Comparison of ENCODE assay signal across 15 cellular contexts in the genomic region with DNA sequence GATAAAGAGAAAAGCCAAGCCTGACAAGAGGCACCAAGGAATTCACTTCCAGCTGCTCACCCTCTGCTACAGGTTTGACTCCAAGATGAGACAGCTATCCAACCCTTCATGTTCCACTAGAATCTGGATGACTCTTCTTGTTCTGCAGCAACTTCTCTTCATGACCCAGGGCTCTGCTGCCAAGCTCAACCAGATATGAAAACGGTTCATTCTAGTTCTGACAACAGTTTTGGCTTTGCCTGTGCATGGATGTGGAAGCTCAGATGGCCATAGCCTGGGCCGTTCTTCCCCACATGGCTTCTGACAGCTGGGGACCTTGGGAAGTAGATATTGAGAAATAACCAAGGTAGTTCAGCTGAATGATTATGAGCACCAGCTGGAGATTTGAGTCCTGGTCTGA. TPM values are rescaled to one million over a fixed set of nuclear protein-coding genes. Genes with fewer than 3 reads are reported as not detected.
DNase-seq lines count a peak whose midpoint lies in the region; ATAC-seq, FAIRE-seq and TF ChIP-seq lines count a peak whose summit lies in the region.
"Had no signal": no experiment of that assay in that cellular context is flagged by ENCODE, and none has a peak within 500 bp of the region (broad histone marks: within the 10 kb centered on the region; RNA-seq: fewer than 3 reads in every experiment).

No MANE protein-coding gene starts in this region.

- H3K4me2 ChIP-seq in K562 (ENCODE audit: insufficient read depth, low read length) = no peak overlapping the region; the same call in 1 of the 2 replicates
- H3K4me2 ChIP-seq: neural progenitor cell had no signal

- H3K9ac ChIP-seq in K562 (ENCODE audit: insufficient read depth in 1 of 2, low read depth in 2 of 2, low read length in 2 of 2) = peak overlapping the region; percentile 8 to 23; a peak in 1 of 4 replicates
- H3K9ac ChIP-seq: neural progenitor cell had no signal

- BruUV-seq in K562 (replicated peaks; lab: Mats Ljungman, UMichigan) = no TSS peak

- H3K4me1 Mint-ChIP-seq in activated CD4-positive, alpha-beta T cell treated with anti-CD3 and anti-CD28 coated beads for 36 hours = peaks cover 41% of the 10 kb centered on the region
- peaks cover 29% of the 10 kb centered on the region for H3K4me1 Mint-ChIP-seq in endothelial cell (ENCODE audit: unreplicated experiment)

- no peaks in the 10 kb centered on the region for H3K9me3 Mint-ChIP-seq in activated CD4-positive, alpha-beta T cell treated with anti-CD3 and anti-CD28 coated beads for 36 hours (ENCODE audit: low read depth)
- H3K9me3 Mint-ChIP-seq in endothelial cell (ENCODE audit: unreplicated experiment) = no peaks in the 10 kb centered on the region
- H3K9me3 Mint-ChIP-seq: neural progenitor cell had no signal

- no peak for DNase-seq in activated CD4-positive, alpha-beta T cell treated with anti-CD3 and anti-CD28 coated beads for 36 hours
- DNase-seq in activated CD4-positive, alpha-beta T cell treated with anti-CD3 and anti-CD28 coated beads, Interleukin-2, amount 50 U/mL, for 4 hours = no peak
- DNase-seq in K562 (ENCODE audit: extremely low read depth in 1 of 4, low spot score in 3 of 4) (no peak), right cardiac atrium (peak in 2 of 3 donors; percentile 65 to 69), suprapubic skin (ENCODE audit: low spot score in 2 of 2) (no peak), cortex of kidney (lab: John Stamatoyannopoulos, UW) (no peak), endothelial cell (ENCODE audit: low spot score) (no peak), cerebellar cortex (ENCODE audit: low spot score) (no peak)
- DNase-seq: 8988T, DMS 273 treated with DMSO at 0.1 percent for 48 hours, NCI-H1694 had no signal

- in situ Hi-C loops in K562 (cut with MboI) = no loop called here

- H3K79me2 ChIP-seq in K562 (ENCODE audit: control insufficient read depth, insufficient read depth, low read length) = peaks cover 25% of the 10 kb centered on the region

- TF ChIP-seq CTCF in K562 (IDR thresholded peaks at IDR 0.05 in 2 of 3, conservative IDR thresholded peaks at IDR 0.05 in 1 of 3; ENCODE audit: insufficient read depth in 2 of 3, low read depth in 1 of 3, low read length in 3 of 3) (no peak), suprapubic skin (IDR thresholded peaks at IDR 0.05) (no peak), endothelial cell (IDR thresholded peaks at IDR 0.05; ENCODE audit: unreplicated experiment) (no peak)

- peaks cover 85% of the 10 kb centered on the region for H3K36me3 ChIP-seq in K562 (ENCODE audit: control insufficient read depth, insufficient read depth, low read length)
- H3K36me3 ChIP-seq in suprapubic skin = peaks cover 56% of the 10 kb centered on the region
- H3K36me3 ChIP-seq: neural progenitor cell had no signal

- H3K4me3 Mint-ChIP-seq in activated CD4-positive, alpha-beta T cell treated with anti-CD3 and anti-CD28 coated beads for 36 hours = no peak overlapping the region
- no peak overlapping the region for H3K4me3 Mint-ChIP-seq in endothelial cell (ENCODE audit: unreplicated experiment)
- H3K4me3 Mint-ChIP-seq: neural progenitor cell had no signal

- H3K27ac ChIP-seq in K562 (ENCODE audit: extremely low read depth, low read depth, low read length) (peak overlapping the region; percentile 97; the same call in 2 of the 3 replicates), right cardiac atrium (ENCODE audit: low read length) (peak overlapping the region; percentile 9), suprapubic skin (peak overlapping the region; percentile 67)
- H3K27ac ChIP-seq: neural progenitor cell had no signal

- TF ChIP-seq POLR2A in K562 (conservative IDR thresholded peaks at IDR 0.05) = no peak
- TF ChIP-seq POLR2A in suprapubic skin (IDR thresholded peaks at IDR 0.05) = no peak

- peaks cover 42% of the 10 kb centered on the region for H3K36me3 Mint-ChIP-seq in activated CD4-positive, alpha-beta T cell treated with anti-CD3 and anti-CD28 coated beads for 36 hours (ENCODE audit: low read depth)
- H3K36me3 Mint-ChIP-seq in endothelial cell (ENCODE audit: low read depth, unreplicated experiment) = peaks cover 62% of the 10 kb centered on the region

- no peaks in the 10 kb centered on the region for H3K27me3 Mint-ChIP-seq in activated CD4-positive, alpha-beta T cell treated with anti-CD3 and anti-CD28 coated beads for 36 hours
- H3K27me3 Mint-ChIP-seq in endothelial cell (ENCODE audit: unreplicated experiment) = no peaks in the 10 kb centered on the region

- no peaks in the 10 kb centered on the region for H3K27me3 ChIP-seq in K562 (ENCODE audit: control insufficient read depth in 2 of 2, insufficient read depth in 2 of 2, low read length in 2 of 2)
- H3K27me3 ChIP-seq in right cardiac atrium (ENCODE audit: control insufficient read depth, insufficient read depth) = no peaks in the 10 kb centered on the region
- H3K27me3 ChIP-seq in suprapubic skin = no peaks in the 10 kb centered on the region
- H3K27me3 ChIP-seq: neural progenitor cell had no signal

- no peak for ATAC-seq in activated CD4-positive, alpha-beta T cell treated with anti-CD3 and anti-CD28 coated beads for 36 hours
- ATAC-seq in K562 (no peak), right cardiac atrium (peak; percentile 17 to 20)

- peak overlapping the region; percentile 99 for H3K27ac Mint-ChIP-seq in activated CD4-positive, alpha-beta T cell treated with anti-CD3 and anti-CD28 coated beads for 36 hours
- no peak overlapping the region for H3K27ac Mint-ChIP-seq in endothelial cell (ENCODE audit: unreplicated experiment)
- H3K27ac Mint-ChIP-seq: neural progenitor cell had no signal

- POLR2A ChIA-PET in activated CD4-positive, alpha-beta T cell treated with anti-CD3 and anti-CD28 coated beads for 36 hours (lab: Charles Lee) = interaction anchor here (0.6 to 3.4 kb wide), 3 partner anchors 8 to 13 kb away, joined by 4 to 29 read pairs (median 8); a partner anchor contains a TSS
- POLR2A ChIA-PET in K562 (lab: Yijun Ruan, JAX) = interaction anchor here (0.7 to 13.7 kb wide), 7 partner anchors 9 to 111 kb away, joined by 3 to 156 read pairs (median 5); a partner anchor contains a TSS

- WGBS in K562 (ENCODE audit: insufficient coverage, low coverage, missing lambda C conversion rate) = 40% methylated on average over 2 of the region's 2 CpGs
- 41% methylated on average over 2 of the region's 2 CpGs for WGBS in right cardiac atrium
- 40% methylated on average over 1 of the region's 2 CpGs for WGBS in suprapubic skin

- FAIRE-seq in K562 (lab: Jason Lieb, UNC) = peak; percentile 68
- FAIRE-seq: GM19239, keratinocyte had no signal

- peaks cover 3% of the 10 kb centered on the region for H3K9me1 ChIP-seq in K562 (ENCODE audit: control insufficient read depth, insufficient read depth, low read length)

- no peak for TF ChIP-seq EP300 in K562 (IDR thresholded peaks at IDR 0.05; ENCODE audit: low read length)
- no peak for TF ChIP-seq EP300 in suprapubic skin (IDR thresholded peaks at IDR 0.05)

- H2AFZ ChIP-seq in K562 (ENCODE audit: low read depth, low read length) = no peak overlapping the region
- H2AFZ ChIP-seq: neural progenitor cell had no signal

- H4K20me1 ChIP-seq in K562 (replicated peaks; ENCODE audit: control insufficient read depth, insufficient read depth, low read length) = peaks cover 7% of the 10 kb centered on the region; the same call in 1 of the 2 replicates

- intact Hi-C loops in activated CD4-positive, alpha-beta T cell treated with anti-CD3 and anti-CD28 coated beads for 36 hours (cut with DNase I, micrococcal nuclease) = no loop called here
- intact Hi-C loops in K562 (cut with micrococcal nuclease) = no loop called here
- intact Hi-C loops in right cardiac atrium (cut with DNase I) = no loop called here

- H3K4me1 ChIP-seq in K562 (replicated peaks in 1 of 2; ENCODE audit: control insufficient read depth in 2 of 2, insufficient read depth in 2 of 2, low read length in 2 of 2) = peaks cover 12 to 45% of the 10 kb centered on the region in 2 experiments; a peak in 4 of 5 replicates
- peaks cover 33% of the 10 kb centered on the region for H3K4me1 ChIP-seq in right cardiac atrium (ENCODE audit: control insufficient read depth, insufficient read depth, low read length)
- peaks cover 50% of the 10 kb centered on the region for H3K4me1 ChIP-seq in suprapubic skin

- H3K4me3 ChIP-seq in K562 (no peak overlapping the region), right cardiac atrium (ENCODE audit: low read length) (no peak overlapping the region), suprapubic skin (no peak overlapping the region)
- H3K4me3 ChIP-seq: neural progenitor cell had no signal

- H3K9me3 ChIP-seq in K562 (replicated peaks; ENCODE audit: control insufficient read depth, insufficient read depth, low read depth, low read length) = no peaks in the 10 kb centered on the region
- H3K9me3 ChIP-seq in right cardiac atrium (ENCODE audit: control insufficient read depth, low read length) = no peaks in the 10 kb centered on the region
- no peaks in the 10 kb centered on the region for H3K9me3 ChIP-seq in suprapubic skin

- CTCF ChIA-PET in activated CD4-positive, alpha-beta T cell treated with anti-CD3 and anti-CD28 coated beads for 36 hours (lab: Charles Lee) = interaction anchor here (0.6 to 7.1 kb wide), 9 partner anchors 11 to 182 kb away, joined by 3 to 76 read pairs (median 4); a partner anchor contains a TSS
- CTCF ChIA-PET in K562 (lab: Yijun Ruan, JAX; ENCODE audit: low intra/inter-chr PET ratio) = no interaction called here

- no peak for TF ChIP-seq RAD21 in K562 (CRISPR knock-in tag; conservative IDR thresholded peaks at IDR 0.05 in 1 of 2, IDR thresholded peaks at IDR 0.05 in 1 of 2)

RNA-seq across cellular contexts. Expression of a gene that starts 13.7 kb away (rescaled TPM):
- total RNA-seq in activated CD4-positive, alpha-beta T cell treated with anti-CD3 and anti-CD28 coated beads for 36 hours = 10 to 100 TPM; 53.0 to 54.5 TPM
- total RNA-seq in K562 (2011; cell fraction: chromatin; rRNA removed; ENCODE audit: low replicate concordance) = 172 and 273 TPM in 2 replicates
- total RNA-seq in K562 (2011; cell fraction: nucleolus; rRNA removed) = 144 and 147 TPM in 2 replicates
- 134 and 144 TPM in 2 replicates for total RNA-seq in K562 (2011; cell fraction: nucleoplasm; rRNA removed)
- total RNA-seq in K562 (2014; rRNA removed) = 45.1 and 62.4 TPM in 2 replicates
- 20.5 and 27.9 TPM in 2 replicates for total RNA-seq in K562 (2014; rRNA removed; fragmentation: Illumina TruSeq; extraction: Trizol)
- 30.1 and 32.8 TPM in 2 replicates for total RNA-seq in K562 (2015; rRNA removed; fragmentation: Illumina TruSeq; extraction: Trizol)
- total RNA-seq in K562 (2021) = 51.8 and 54.3 TPM in 2 replicates
- 65.4 and 78.3 TPM in 2 replicates for polyA plus RNA-seq in K562 (2011; rRNA removed)
- polyA plus RNA-seq in K562 (2011; cell fraction: cytosol; rRNA removed) = 75.5 and 76.8 TPM in 2 replicates
- 206 and 207 TPM in 2 replicates for polyA plus RNA-seq in K562 (2011; cell fraction: nucleus; rRNA removed)
- 38.3 and 59.7 TPM in 2 replicates for polyA plus RNA-seq in K562 (2012)
- 55.8 and 58.0 TPM in 2 replicates for polyA plus RNA-seq in K562 (2014; fragmentation: Illumina TruSeq; extraction: Trizol)
- 1 to 10 TPM; 3.1 to 8.9 TPM for polyA plus RNA-seq in K562 (2014; fragmentation: Nextera tagmentation; extraction: Ambion mirVana)
- polyA plus RNA-seq in K562 (2014; rRNA removed) = 45.9 and 67.2 TPM in 2 replicates
- polyA minus RNA-seq in K562 (2011; rRNA and poly(A)+ RNA removed) = 89.6 and 112 TPM in 2 replicates
- polyA minus RNA-seq in K562 (2011; cell fraction: cytosol; rRNA and poly(A)+ RNA removed) = 33.2 and 48.9 TPM in 2 replicates
- 41.1 and 46.8 TPM in 2 replicates for polyA minus RNA-seq in K562 (2011; cell fraction: nucleus; rRNA and poly(A)+ RNA removed)
- total RNA-seq in right cardiac atrium = 10 to 100 TPM; 45.5 to 62.0 (median 52.0) TPM
- polyA plus RNA-seq in right cardiac atrium = 31.0 TPM
- total RNA-seq in suprapubic skin = 100 to 1,000 TPM in 1 of 4 donors, 10 to 100 TPM in 3; 50.0 to 102 (median 60.3) TPM
- total RNA-seq in endothelial cell (ENCODE audit: unreplicated experiment) = 50.3 TPM

RNA-seq across cellular contexts. Expression of a gene that starts 31.4 kb away (rescaled TPM):
- 10 to 100 TPM; 27.2 to 30.1 TPM for total RNA-seq in activated CD4-positive, alpha-beta T cell treated with anti-CD3 and anti-CD28 coated beads for 36 hours
- 31.3 and 87.1 TPM in 2 replicates for total RNA-seq in K562 (2011; cell fraction: chromatin; rRNA removed; ENCODE audit: low replicate concordance)
- 63.7 and 79.5 TPM in 2 replicates for total RNA-seq in K562 (2011; cell fraction: nucleolus; rRNA removed)
- total RNA-seq in K562 (2011; cell fraction: nucleoplasm; rRNA removed) = 34.4 and 45.7 TPM in 2 replicates
- total RNA-seq in K562 (2014; rRNA removed) = 12.3 and 15.6 TPM in 2 replicates
- 5.1 and 6.9 TPM in 2 replicates for total RNA-seq in K562 (2014; rRNA removed; fragmentation: Illumina TruSeq; extraction: Trizol)
- 10.6 and 10.7 TPM in 2 replicates for total RNA-seq in K562 (2015; rRNA removed; fragmentation: Illumina TruSeq; extraction: Trizol)
- total RNA-seq in K562 (2021) = 22.7 and 26.4 TPM in 2 replicates
- polyA plus RNA-seq in K562 (2011; rRNA removed) = 9.0 and 16.9 TPM in 2 replicates
- polyA plus RNA-seq in K562 (2011; cell fraction: cytosol; rRNA removed) = 18.6 and 24.5 TPM in 2 replicates
- polyA plus RNA-seq in K562 (2011; cell fraction: nucleus; rRNA removed) = 32.1 and 47.9 TPM in 2 replicates
- polyA plus RNA-seq in K562 (2012) = 14.2 and 25.5 TPM in 2 replicates
- polyA plus RNA-seq in K562 (2014; fragmentation: Illumina TruSeq; extraction: Trizol) = 11.5 and 14.4 TPM in 2 replicates
- polyA plus RNA-seq in K562 (2014; fragmentation: Nextera tagmentation; extraction: Ambion mirVana) = under 1 TPM; 0.13 to 0.21 TPM
- 12.8 and 13.2 TPM in 2 replicates for polyA plus RNA-seq in K562 (2014; rRNA removed)
- polyA minus RNA-seq in K562 (2011; rRNA and poly(A)+ RNA removed) = 15.5 and 16.2 TPM in 2 replicates
- polyA minus RNA-seq in K562 (2011; cell fraction: cytosol; rRNA and poly(A)+ RNA removed) = 19.1 and 23.9 TPM in 2 replicates
- polyA minus RNA-seq in K562 (2011; cell fraction: nucleus; rRNA and poly(A)+ RNA removed) = 33.4 and 47.0 TPM in 2 replicates
- total RNA-seq in right cardiac atrium = 10 to 100 TPM; 12.4 to 15.0 (median 13.2) TPM
- 8.6 TPM for polyA plus RNA-seq in right cardiac atrium
- 10 to 100 TPM; 23.6 to 36.8 (median 29.7) TPM for total RNA-seq in suprapubic skin
- 29.9 TPM for total RNA-seq in endothelial cell (ENCODE audit: unreplicated experiment)

RNA-seq across cellular contexts. Expression of a gene that starts 33.6 kb away (rescaled TPM):
- total RNA-seq in activated CD4-positive, alpha-beta T cell treated with anti-CD3 and anti-CD28 coated beads for 36 hours = 10 to 100 TPM; 47.6 to 50.4 TPM
- 32.5 and 45.8 TPM in 2 replicates for total RNA-seq in K562 (2011; cell fraction: chromatin; rRNA removed; ENCODE audit: low replicate concordance)
- total RNA-seq in K562 (2011; cell fraction: nucleolus; rRNA removed) = 29.5 and 32.4 TPM in 2 replicates
- 32.8 and 34.1 TPM in 2 replicates for total RNA-seq in K562 (2011; cell fraction: nucleoplasm; rRNA removed)
- 25.7 and 30.5 TPM in 2 replicates for total RNA-seq in K562 (2014; rRNA removed)
- 32.2 and 34.6 TPM in 2 replicates for total RNA-seq in K562 (2014; rRNA removed; fragmentation: Illumina TruSeq; extraction: Trizol)
- 29.4 and 30.4 TPM in 2 replicates for total RNA-seq in K562 (2015; rRNA removed; fragmentation: Illumina TruSeq; extraction: Trizol)
- 32.7 and 36.1 TPM in 2 replicates for total RNA-seq in K562 (2021)
- polyA plus RNA-seq in K562 (2011; rRNA removed) = 38.5 and 40.3 TPM in 2 replicates
- 16.5 and 17.9 TPM in 2 replicates for polyA plus RNA-seq in K562 (2011; cell fraction: cytosol; rRNA removed)
- 77.0 and 80.0 TPM in 2 replicates for polyA plus RNA-seq in K562 (2011; cell fraction: nucleus; rRNA removed)
- 20.9 and 31.9 TPM in 2 replicates for polyA plus RNA-seq in K562 (2012)
- polyA plus RNA-seq in K562 (2014; fragmentation: Illumina TruSeq; extraction: Trizol) = 36.2 and 48.2 TPM in 2 replicates
- 1 to 10 TPM; 3.8 to 4.9 TPM for polyA plus RNA-seq in K562 (2014; fragmentation: Nextera tagmentation; extraction: Ambion mirVana)
- polyA plus RNA-seq in K562 (2014; rRNA removed) = 27.9 and 32.3 TPM in 2 replicates
- 23.8 and 26.6 TPM in 2 replicates for polyA minus RNA-seq in K562 (2011; rRNA and poly(A)+ RNA removed)
- 13.5 and 15.0 TPM in 2 replicates for polyA minus RNA-seq in K562 (2011; cell fraction: cytosol; rRNA and poly(A)+ RNA removed)
- 17.4 and 27.3 TPM in 2 replicates for polyA minus RNA-seq in K562 (2011; cell fraction: nucleus; rRNA and poly(A)+ RNA removed)
- 10 to 100 TPM; 20.3 to 23.1 (median 21.6) TPM for total RNA-seq in right cardiac atrium
- polyA plus RNA-seq in right cardiac atrium = 13.7 TPM
- total RNA-seq in suprapubic skin = 10 to 100 TPM; 18.0 to 22.1 (median 18.5) TPM
- 51.6 TPM for total RNA-seq in endothelial cell (ENCODE audit: unreplicated experiment)

RNA-seq across cellular contexts. Expression of a gene that starts 59.0 kb away (rescaled TPM):
- total RNA-seq in activated CD4-positive, alpha-beta T cell treated with anti-CD3 and anti-CD28 coated beads for 36 hours = 100 to 1,000 TPM; 187 to 243 TPM
- total RNA-seq in K562 (2011; cell fraction: chromatin; rRNA removed; ENCODE audit: low replicate concordance) = 204 and 285 TPM in 2 replicates
- total RNA-seq in K562 (2011; cell fraction: nucleolus; rRNA removed) = 154 and 177 TPM in 2 replicates
- 184 and 195 TPM in 2 replicates for total RNA-seq in K562 (2011; cell fraction: nucleoplasm; rRNA removed)
- 298 and 306 TPM in 2 replicates for total RNA-seq in K562 (2014; rRNA removed)
- total RNA-seq in K562 (2014; rRNA removed; fragmentation: Illumina TruSeq; extraction: Trizol) = 322 and 353 TPM in 2 replicates
- 291 and 295 TPM in 2 replicates for total RNA-seq in K562 (2015; rRNA removed; fragmentation: Illumina TruSeq; extraction: Trizol)
- 243 and 255 TPM in 2 replicates for total RNA-seq in K562 (2021)
- polyA plus RNA-seq in K562 (2011; rRNA removed) = 298 and 324 TPM in 2 replicates
- polyA plus RNA-seq in K562 (2011; cell fraction: cytosol; rRNA removed) = 395 and 420 TPM in 2 replicates
- 143 and 175 TPM in 2 replicates for polyA plus RNA-seq in K562 (2011; cell fraction: nucleus; rRNA removed)
- polyA plus RNA-seq in K562 (2012) = 260 and 366 TPM in 2 replicates
- polyA plus RNA-seq in K562 (2014; fragmentation: Illumina TruSeq; extraction: Trizol) = 283 and 307 TPM in 2 replicates
- polyA plus RNA-seq in K562 (2014; fragmentation: Nextera tagmentation; extraction: Ambion mirVana) = 100 to 1,000 TPM; 194 to 243 TPM
- polyA plus RNA-seq in K562 (2014; rRNA removed) = 302 and 313 TPM in 2 replicates
- polyA minus RNA-seq in K562 (2011; rRNA and poly(A)+ RNA removed) = 332 and 377 TPM in 2 replicates
- 124 and 136 TPM in 2 replicates for polyA minus RNA-seq in K562 (2011; cell fraction: cytosol; rRNA and poly(A)+ RNA removed)
- polyA minus RNA-seq in K562 (2011; cell fraction: nucleus; rRNA and poly(A)+ RNA removed) = 48.2 and 62.2 TPM in 2 replicates
- 100 to 1,000 TPM; 134 to 163 (median 144) TPM for total RNA-seq in right cardiac atrium
- 152 TPM for polyA plus RNA-seq in right cardiac atrium
- total RNA-seq in suprapubic skin = 100 to 1,000 TPM; 101 to 133 (median 119) TPM
- 186 TPM for total RNA-seq in endothelial cell (ENCODE audit: unreplicated experiment)

RNA-seq across cellular contexts. Expression of a gene that starts 59.0 kb away (rescaled TPM):
- not detected for total RNA-seq in activated CD4-positive, alpha-beta T cell treated with anti-CD3 and anti-CD28 coated beads for 36 hours
- 76.1 and 163 TPM in 2 replicates for total RNA-seq in K562 (2011; cell fraction: chromatin; rRNA removed; ENCODE audit: low replicate concordance)
- 110 and 113 TPM in 2 replicates for total RNA-seq in K562 (2011; cell fraction: nucleolus; rRNA removed)
- 76.5 and 80.5 TPM in 2 replicates for total RNA-seq in K562 (2011; cell fraction: nucleoplasm; rRNA removed)
- total RNA-seq in K562 (2014; rRNA removed) (40.7 and 62.2 TPM in 2 replicates), K562 (2014; rRNA removed; fragmentation: Illumina TruSeq; extraction: Trizol) (18.9 and 28.3 TPM in 2 replicates), K562 (2015; rRNA removed; fragmentation: Illumina TruSeq; extraction: Trizol) (25.8 and 25.9 TPM in 2 replicates), K562 (2021) (41.9 and 42.9 TPM in 2 replicates), right cardiac atrium (10 to 100 TPM; 31.1 to 65.9 (median 58.5) TPM), suprapubic skin (10 to 100 TPM; 32.0 to 67.5 (median 48.7) TPM), endothelial cell (ENCODE audit: unreplicated experiment) (15.6 TPM)
- polyA plus RNA-seq in K562 (2011; rRNA removed) (30.2 and 53.7 TPM in 2 replicates), K562 (2014; fragmentation: Illumina TruSeq; extraction: Trizol) (45.0 and 45.3 TPM in 2 replicates), K562 (2014; fragmentation: Nextera tagmentation; extraction: Ambion mirVana) (10 to 100 TPM; 52.1 to 81.2 TPM), K562 (2014; rRNA removed) (47.1 and 50.8 TPM in 2 replicates), right cardiac atrium (48.5 TPM)
- polyA plus RNA-seq in K562 (2011; cell fraction: cytosol; rRNA removed) = 28.6 and 82.9 TPM in 2 replicates
- polyA plus RNA-seq in K562 (2011; cell fraction: nucleus; rRNA removed) = 144 and 349 TPM in 2 replicates
- polyA plus RNA-seq in K562 (2012) = 52.3 and 57.9 TPM in 2 replicates
- 15.3 and 44.9 TPM in 2 replicates for polyA minus RNA-seq in K562 (2011; rRNA and poly(A)+ RNA removed)
- polyA minus RNA-seq in K562 (2011; cell fraction: cytosol; rRNA and poly(A)+ RNA removed) = 26.6 and 29.5 TPM in 2 replicates
- 16.6 and 24.6 TPM in 2 replicates for polyA minus RNA-seq in K562 (2011; cell fraction: nucleus; rRNA and poly(A)+ RNA removed)
- total RNA-seq: T-helper 2 cell treated with Interferon-gamma antibody and Interleukin-4, amounts not matched to agents 100 ng/mL and 5 ng/mL, for 36 hours had no signal

Comparison
In these comparisons a context has a peak if more than half of its experiments do, and no peak if none do; other contexts are left out.
1. ATAC-seq: peak in right cardiac atrium (2 of 2); none in activated CD4-positive, alpha-beta T cell treated with anti-CD3 and anti-CD28 coated beads for 36 hours (single experiment) and K562 (single experiment).
2. DNase-seq: peak in right cardiac atrium (2 of 3); none in activated CD4-positive, alpha-beta T cell treated with anti-CD3 and anti-CD28 coated beads for 36 hours (single experiment), activated CD4-positive, alpha-beta T cell treated with anti-CD3 and anti-CD28 coated beads, Interleukin-2, amount 50 U/mL, for 4 hours (0 of 2), K562 (0 of 4), suprapubic skin (0 of 2), cortex of kidney (single experiment), endothelial cell (single experiment) and cerebellar cortex (single experiment).
3. H3K27ac ChIP-seq: peak in every context shown above with its lines; median percentile 97 in K562; 67 in suprapubic skin; 9 in right cardiac atrium.